Comparison of ENCODE assay signal across 22 cellular contexts in genomic region chr4:78207951-78208350, GRCh38.
A peak's percentile ranks its signal among the peaks of the same experiment; 100 is the strongest.
DNase-seq lines count a peak whose midpoint lies in the region; ATAC-seq and TF ChIP-seq lines count a peak whose summit lies in the region.
"Had no signal": no experiment of that assay in that cellular context is flagged by ENCODE, and none has a peak within 500 bp of the region (broad histone marks: within the 10 kb centered on the region; RNA-seq: fewer than 3 reads in every experiment).

No MANE protein-coding gene starts in this region.

- peak overlapping the region; percentile 82 for H2BK5ac ChIP-seq in mesendoderm (ENCODE audit: low read length)

- no peak overlapping the region for H4K5ac ChIP-seq in mesendoderm (ENCODE audit: low read length)

- H3K4ac ChIP-seq in mesendoderm (ENCODE audit: low read depth, low read length), result peak overlapping the region; percentile 75

- RAD21 ChIA-PET in HCT116 (lab: Charles Lee; ENCODE audit: low non-redundant PET in 1 of 2, low total read pairs in 2 of 2, uncharacterized antibody in 2 of 2, unreplicated experiment in 2 of 2), result no interaction called here

- H2BK120ac ChIP-seq in mesendoderm (ENCODE audit: low read depth, low read length), result peak overlapping the region; percentile 66

- H3K9me3 ChIP-seq in BE2C (no peaks in the 10 kb centered on the region), HCT116 (ENCODE audit: control insufficient read depth in 1 of 2, insufficient read depth in 1 of 2, low read depth in 1 of 2, low read length in 2 of 2) (no peaks in the 10 kb centered on the region)

- BruUV-seq in HCT116 (replicated peaks; lab: Mats Ljungman, UMichigan), result no TSS peak

- H3K18ac ChIP-seq in mesendoderm (ENCODE audit: low read length), result peak overlapping the region; percentile 63

- POLR2A ChIA-PET in HCT116 (lab: Charles Lee), result no interaction called here

- peaks cover 27% of the 10 kb centered on the region for H3K4me1 ChIP-seq in BE2C
- H3K4me1 ChIP-seq in HCT116 (ENCODE audit: control insufficient read depth in 1 of 2, insufficient read depth in 2 of 2, low read length in 2 of 2), result no peaks in the 10 kb centered on the region
- peaks cover 19% of the 10 kb centered on the region for H3K4me1 ChIP-seq in mesendoderm (ENCODE audit: control insufficient read depth, low read depth, low read length)

- no peak overlapping the region for H2AFZ ChIP-seq in HCT116 (ENCODE audit: low read depth, low read length, poor library complexity, severe bottlenecking)

- no CpG with 5 or more reads among the region's 6 CpGs for WGBS in mesendoderm (ENCODE audit: extremely low coverage, insufficient coverage, low lambda C conversion rate)

- H3K9ac ChIP-seq in HCT116 (ENCODE audit: low read length), result no peak overlapping the region
- peak overlapping the region; percentile 12 for H3K9ac ChIP-seq in mesendoderm (ENCODE audit: low read length)

- intact Hi-C loops in HCT116 (cut with micrococcal nuclease), result no loop called here

- no peak for ATAC-seq in HCT116
- no peak for ATAC-seq in GM18502 (IDR thresholded peaks at IDR 0.05; ENCODE audit: poor library complexity, unreplicated experiment)
- no peak for ATAC-seq in HG02678 (IDR thresholded peaks at IDR 0.05; ENCODE audit: unreplicated experiment)
- ATAC-seq in HG02840 (IDR thresholded peaks at IDR 0.05; ENCODE audit: low FRiP score, unreplicated experiment), result no peak
- ATAC-seq: GM12878, Panc1 had no signal

- no peak overlapping the region for H3K27ac ChIP-seq in HCT116 (ENCODE audit: low read depth, low read length)
- H3K27ac ChIP-seq in mesendoderm (ENCODE audit: low read depth, low read length), result peak overlapping the region; percentile 83
- H3K27ac ChIP-seq: RWPE1 had no signal

- no peaks in the 10 kb centered on the region for H4K20me1 ChIP-seq in HCT116 (ENCODE audit: insufficient read depth)

- H3K9me2 ChIP-seq in HCT116 (ENCODE audit: insufficient read depth), result no peaks in the 10 kb centered on the region

- H4K8ac ChIP-seq in mesendoderm (ENCODE audit: low read depth, low read length), result no peak overlapping the region

- peak overlapping the region; percentile 25 for H3K23ac ChIP-seq in mesendoderm (ENCODE audit: low read length)

- H2BK15ac ChIP-seq in mesendoderm (replicated peaks; ENCODE audit: low read depth), result no peak overlapping the region

- peaks cover 15% of the 10 kb centered on the region for H3K79me1 ChIP-seq in mesendoderm (ENCODE audit: low read length)

- CTCF ChIA-PET in HCT116 (lab: Charles Lee), result no interaction called here

- peak overlapping the region; percentile 65 for H3K56ac ChIP-seq in mesendoderm (ENCODE audit: low read length)

- no peak overlapping the region for H3K4me2 ChIP-seq in HCT116 (ENCODE audit: low read length)
- H3K4me2 ChIP-seq in mesendoderm (ENCODE audit: low read length), result no peak overlapping the region

- no peak for TF ChIP-seq POLR2A in HCT116 (IDR thresholded peaks at IDR 0.05; ENCODE audit: borderline replicate concordance, extremely low read depth, insufficient read depth, insufficient read length)

- H3K79me2 ChIP-seq in HCT116 (ENCODE audit: insufficient read depth, low read length) (no peaks in the 10 kb centered on the region), mesendoderm (ENCODE audit: control insufficient read depth, insufficient read depth, low read length) (peaks cover 9% of the 10 kb centered on the region)

- H3K36me3 ChIP-seq in BE2C, result no peaks in the 10 kb centered on the region
- H3K36me3 ChIP-seq in HCT116 (ENCODE audit: control insufficient read depth in 1 of 2, insufficient read depth in 2 of 2, low read length in 2 of 2), result no peaks in the 10 kb centered on the region
- H3K36me3 ChIP-seq in mesendoderm (ENCODE audit: control insufficient read depth, insufficient read depth, low read length), result no peaks in the 10 kb centered on the region

- no peak for TF ChIP-seq CTCF in BE2C (IDR thresholded peaks at IDR 0.05; ENCODE audit: low read depth, low read length)
- no peak for TF ChIP-seq CTCF in HCT116 (IDR thresholded peaks at IDR 0.05 in 2 of 3, conservative IDR thresholded peaks at IDR 0.05 in 1 of 3; ENCODE audit: borderline replicate concordance in 1 of 3, insufficient read depth in 1 of 3, low read depth in 2 of 3, low read length in 2 of 3)

- H3K27me3 ChIP-seq in BE2C (no peaks in the 10 kb centered on the region), HCT116 (ENCODE audit: insufficient read depth, low read length) (no peaks in the 10 kb centered on the region), mesendoderm (ENCODE audit: insufficient read depth, low read length, poor library complexity) (no peaks in the 10 kb centered on the region)

- TF ChIP-seq RAD21 in HCT116 (IDR thresholded peaks at IDR 0.05; ENCODE audit: low read depth), result no peak

- H3K4me3 ChIP-seq in BE2C (ENCODE audit: low read depth, low read length) (no peak overlapping the region), HCT116 (replicated peaks in 1 of 2; ENCODE audit: low read depth in 1 of 2, low read length in 2 of 2) (no peak overlapping the region), mesendoderm (ENCODE audit: low read length) (no peak overlapping the region)
- H3K4me3 ChIP-seq: GM12878 had no signal

- no peak overlapping the region for H2AK5ac ChIP-seq in mesendoderm (ENCODE audit: low read length)

- DNase-seq in BE2C (peak; percentile 28), HCT116 (ENCODE audit: low read depth, low spot score) (no peak), SK-N-DZ (ENCODE audit: low spot score) (peak; percentile 74), mesendoderm (peak; percentile 87), GM19240 (ENCODE audit: insufficient read length, low spot score) (no peak)
- DNase-seq: 8988T, ACHN, H7, KBM-7, MV-4-11, NCI-H1105, NCI-H146, NCI-H2029, NCI-H446 treated with DMSO at 0.1 percent for 48 hours, NCI-H526, SHP77 had no signal

TF ChIP-seq in HCT116, 20 proteins besides CTCF, POLR2A, EP300 and RAD21:
- no peak for TF ChIP-seq YY1 (IDR thresholded peaks at IDR 0.05; ENCODE audit: extremely low read depth, insufficient replicate concordance, low read depth, low read length)
- peak; percentile 15 for TF ChIP-seq TCF7L2 (IDR thresholded peaks at IDR 0.05; ENCODE audit: borderline replicate concordance, extremely low read depth, insufficient read depth, insufficient read length)
- TF ChIP-seq SP1 (IDR thresholded peaks at IDR 0.05; ENCODE audit: low read depth), result no peak

Comparison
In these comparisons a context has a peak if more than half of its experiments do, and no peak if none do; other contexts are left out.
1. DNase-seq: peak in BE2C (single experiment), SK-N-DZ (single experiment) and mesendoderm (single experiment); none in HCT116 (single experiment) and GM19240 (single experiment).